12 cellular contexts compared by ENCODE assay signal in genomic region chr13:24168392-24168750, GRCh38. TPM values are rescaled to one million over a fixed set of nuclear protein-coding genes. Genes with fewer than 3 reads are reported as not detected.
A peak's percentile ranks its signal among the peaks of the same experiment; 100 is the strongest.
DNase-seq lines count a peak whose midpoint lies in the region; ATAC-seq and TF ChIP-seq lines count a peak whose summit lies in the region.
"Had no signal": no experiment of that assay in that cellular context is flagged by ENCODE, and none has a peak within 500 bp of the region (broad histone marks: within the 10 kb centered on the region; RNA-seq: fewer than 3 reads in every experiment).

No MANE protein-coding gene starts in this region.

- no peak overlapping the region for H3K9ac ChIP-seq in fibroblast of lung (ENCODE audit: insufficient read depth, low read length)

- H3K36me3 Mint-ChIP-seq in activated CD4-positive, alpha-beta T cell treated with anti-CD3 and anti-CD28 coated beads, Interleukin-2, amount 10 ng/mL, durations not matched to agents 24 days and 14 days (ENCODE audit: low read depth), result peaks cover 15% of the 10 kb centered on the region
- no peaks in the 10 kb centered on the region for H3K36me3 Mint-ChIP-seq in activated T-helper 17 cell treated with anti-CD3 and anti-CD28 coated beads, Interleukin-2, amount 50 U/mL, for 72 hours (ENCODE audit: low read depth)

- H3K27ac ChIP-seq in fibroblast of lung (ENCODE audit: insufficient read depth, low read length), result no peak overlapping the region

- no peak for DNase-seq in activated CD4-positive, alpha-beta T cell treated with anti-CD3 and anti-CD28 coated beads, Interleukin-2, amount 10 ng/mL, durations not matched to agents 24 days and 14 days
- DNase-seq in activated CD4-positive, alpha-beta T cell treated with anti-CD3 and anti-CD28 coated beads, Interleukin-2, amount 50 U/mL, for 4 hours, result no peak
- peak in 1 of 2 donors; percentile 79 for DNase-seq in fibroblast of lung (ENCODE audit: low read depth in 2 of 2)
- peak; percentile 36 for DNase-seq in stimulated activated naive CD8-positive, alpha-beta T cell treated with anti-CD3 and anti-CD28 coated beads, Interleukin-15, Interleukin-2, amounts not matched to agents 100 U/mL and 50 U/mL, for 24 hours
- no peak for DNase-seq in GOT3 (lab: John Stamatoyannopoulos, UW)
- DNase-seq in NCI-H2029 (lab: John Stamatoyannopoulos, UW), result no peak
- DNase-seq: dermis blood vessel endothelial cell, NCI-H146, NCI-H774, Right ventricle myocardium superior had no signal

- peaks cover 26% of the 10 kb centered on the region for H3K4me1 Mint-ChIP-seq in activated CD4-positive, alpha-beta T cell treated with anti-CD3 and anti-CD28 coated beads, Interleukin-2, amount 10 ng/mL, durations not matched to agents 24 days and 14 days
- peaks cover 4% of the 10 kb centered on the region for H3K4me1 Mint-ChIP-seq in activated T-helper 17 cell treated with anti-CD3 and anti-CD28 coated beads, Interleukin-2, amount 50 U/mL, for 72 hours

- peaks cover 8% of the 10 kb centered on the region for H3K4me1 ChIP-seq in fibroblast of lung (ENCODE audit: control insufficient read depth, extremely low read depth, insufficient read depth, low read length)

- peak overlapping the region; percentile 40 for H3K4me2 ChIP-seq in fibroblast of lung (ENCODE audit: extremely low read depth, insufficient read depth, low read length)

- H3K27me3 Mint-ChIP-seq in activated CD4-positive, alpha-beta T cell treated with anti-CD3 and anti-CD28 coated beads, Interleukin-2, amount 10 ng/mL, durations not matched to agents 24 days and 14 days, result peaks cover 2% of the 10 kb centered on the region
- no peaks in the 10 kb centered on the region for H3K27me3 Mint-ChIP-seq in activated T-helper 17 cell treated with anti-CD3 and anti-CD28 coated beads, Interleukin-2, amount 50 U/mL, for 72 hours

- no peak for TF ChIP-seq CTCF in fibroblast of lung (conservative IDR thresholded peaks at IDR 0.05 in 1 of 2, IDR thresholded peaks at IDR 0.05 in 1 of 2; ENCODE audit: low read depth in 1 of 2, low read length in 2 of 2)

- no peaks in the 10 kb centered on the region for H3K36me3 ChIP-seq in fibroblast of lung (ENCODE audit: control insufficient read depth, insufficient read depth, low read length)

- H3K4me3 Mint-ChIP-seq in activated CD4-positive, alpha-beta T cell treated with anti-CD3 and anti-CD28 coated beads, Interleukin-2, amount 10 ng/mL, durations not matched to agents 24 days and 14 days, result peak overlapping the region; percentile 17
- peak overlapping the region; percentile 9 for H3K4me3 Mint-ChIP-seq in activated T-helper 17 cell treated with anti-CD3 and anti-CD28 coated beads, Interleukin-2, amount 50 U/mL, for 72 hours

- no peaks in the 10 kb centered on the region for H3K27me3 ChIP-seq in fibroblast of lung (ENCODE audit: control insufficient read depth, insufficient read depth, low read length)

- intact Hi-C loops in activated CD4-positive, alpha-beta T cell treated with anti-CD3 and anti-CD28 coated beads, Interleukin-2, amount 10 ng/mL, durations not matched to agents 24 days and 14 days (cut with micrococcal nuclease), result no loop called here

- no peaks in the 10 kb centered on the region for H4K20me1 ChIP-seq in fibroblast of lung (ENCODE audit: control insufficient read depth, extremely low read depth, insufficient read depth, low read length)

- no peak overlapping the region for H3K4me3 ChIP-seq in fibroblast of lung (replicated peaks in 1 of 4; ENCODE audit: control extremely low read depth in 1 of 4, insufficient read depth in 1 of 4, low read depth in 3 of 4, low read length in 4 of 4)

- no peaks in the 10 kb centered on the region for H3K9me3 ChIP-seq in fibroblast of lung (ENCODE audit: control insufficient read depth, insufficient read depth, low read depth, low read length)

- H3K9me3 Mint-ChIP-seq in activated CD4-positive, alpha-beta T cell treated with anti-CD3 and anti-CD28 coated beads, Interleukin-2, amount 10 ng/mL, durations not matched to agents 24 days and 14 days, result peaks cover 3% of the 10 kb centered on the region
- no peaks in the 10 kb centered on the region for H3K9me3 Mint-ChIP-seq in activated T-helper 17 cell treated with anti-CD3 and anti-CD28 coated beads, Interleukin-2, amount 50 U/mL, for 72 hours

- peak overlapping the region; percentile 71 for H3K27ac Mint-ChIP-seq in activated CD4-positive, alpha-beta T cell treated with anti-CD3 and anti-CD28 coated beads, Interleukin-2, amount 10 ng/mL, durations not matched to agents 24 days and 14 days
- H3K27ac Mint-ChIP-seq in activated T-helper 17 cell treated with anti-CD3 and anti-CD28 coated beads, Interleukin-2, amount 50 U/mL, for 72 hours, result no peak overlapping the region

- H3K79me2 ChIP-seq in fibroblast of lung (ENCODE audit: control insufficient read depth, insufficient read depth, low read length), result peaks cover 3% of the 10 kb centered on the region

- no peak overlapping the region for H2AFZ ChIP-seq in fibroblast of lung (ENCODE audit: low read length)

- peak; percentile 84 for ATAC-seq in activated T-helper 17 cell treated with anti-CD3 and anti-CD28 coated beads, Interleukin-2, amount 50 U/mL, for 72 hours (replicated peaks)
- ATAC-seq in stimulated activated naive CD8-positive, alpha-beta T cell treated with anti-CD3 and anti-CD28 coated beads, Interleukin-15, Interleukin-2, amounts not matched to agents 100 U/mL and 50 U/mL, for 24 hours, result peak; percentile 97
- ATAC-seq in GM21825 (IDR thresholded peaks at IDR 0.05; ENCODE audit: unreplicated experiment), result no peak

RNA-seq across cellular contexts. Expression of gene SPATA13, which starts 7.9 kb away (rescaled TPM):
- total RNA-seq in activated CD4-positive, alpha-beta T cell treated with anti-CD3 and anti-CD28 coated beads, Interleukin-2, amount 10 ng/mL, durations not matched to agents 24 days and 14 days, result 41.9 and 43.6 TPM in 2 replicates
- 10 to 100 TPM; 43.1 to 56.5 TPM for total RNA-seq in activated T-helper 17 cell treated with anti-CD3 and anti-CD28 coated beads, Interleukin-2, amount 50 U/mL, for 72 hours
- total RNA-seq in fibroblast of lung, result 11.6 and 12.8 TPM in 2 replicates
- polyA plus RNA-seq in fibroblast of lung, result 10.1 and 24.6 TPM in 2 replicates
- polyA plus RNA-seq in fibroblast of lung (2012), result 4.7 and 11.8 TPM in 2 replicates
- 7.5 and 13.5 TPM in 2 replicates for polyA minus RNA-seq in fibroblast of lung (ENCODE audit: low replicate concordance)
